In the genomic region with DNA sequence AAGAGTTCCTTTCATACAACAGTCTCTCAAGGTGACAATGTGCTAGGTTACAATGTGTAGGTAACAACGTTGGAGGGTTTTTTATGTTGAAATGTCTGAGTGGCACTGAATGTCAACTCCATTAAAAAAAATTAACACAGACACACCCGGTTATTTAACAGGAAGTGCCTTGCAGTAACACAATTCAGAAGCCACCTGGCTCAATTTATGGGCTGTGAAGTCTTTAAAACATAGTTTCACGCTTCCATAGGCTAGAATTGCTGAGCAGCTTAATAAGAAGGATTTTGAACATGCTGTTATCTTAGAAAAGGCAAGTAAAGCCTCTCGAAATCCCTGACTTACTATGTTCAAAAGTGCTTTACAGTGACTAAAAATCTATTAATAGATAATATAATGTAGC, we compare ENCODE assay signal across 31 cellular contexts. TPM values are rescaled to one million over a fixed set of nuclear protein-coding genes. Genes with fewer than 3 reads are reported as not detected.
DNase-seq lines count a peak whose midpoint lies in the region; ATAC-seq and TF ChIP-seq lines count a peak whose summit lies in the region.
"Had no signal": no experiment of that assay in that cellular context is flagged by ENCODE, and none has a peak within 500 bp of the region (broad histone marks: within the 10 kb centered on the region; RNA-seq: fewer than 3 reads in every experiment).

No MANE protein-coding gene starts in this region.

- 0 out of 2 replicates have a peak overlapping the region, but pooled peaks have one; percentile 17 for H3K4me2 ChIP-seq in GM23338

- H4K20me1 ChIP-seq in GM23338 (replicated peaks; ENCODE audit: insufficient read depth), result peaks cover 29% of the 10 kb centered on the region

- H2AFZ ChIP-seq in GM23338, result no peak overlapping the region

- H3K27ac Mint-ChIP-seq in GM23338 (no peak overlapping the region), immature natural killer cell (peak overlapping the region in 4 of 6 donors; percentile 17 to 49 (median 30))
- H3K27ac Mint-ChIP-seq: activated naive CD8-positive, alpha-beta T cell treated with anti-CD3 and anti-CD28 coated beads, Interleukin-2, amount 10 ng/mL, durations not matched to agents 7 days and 5 days had no signal

- H3K9me3 ChIP-seq in psoas muscle, result no peaks in the 10 kb centered on the region
- H3K9me3 ChIP-seq in heart right ventricle, result no peaks in the 10 kb centered on the region
- H3K9me3 ChIP-seq: ascending aorta, esophagus muscularis mucosa, right lobe of liver, upper lobe of left lung had no signal

- intact Hi-C loops in psoas muscle (cut with DNase I), result no loop called here
- intact Hi-C loops in heart right ventricle (cut with DNase I), result no loop called here

- H3F3A ChIP-seq in GM23338 (replicated peaks; ENCODE audit: low read depth), result 0 out of 2 replicates have a peak, but pooled peaks cover 12% of the 10 kb centered on the region

- ATAC-seq in GM23338, result no peak
- ATAC-seq in psoas muscle, result peak in 2 of 4 donors; percentile 22 to 52
- no peak for ATAC-seq in heart right ventricle
- ATAC-seq in GM21786 (IDR thresholded peaks at IDR 0.05; ENCODE audit: unreplicated experiment), result no peak
- ATAC-seq in HG03097 (IDR thresholded peaks at IDR 0.05; ENCODE audit: low FRiP score, unreplicated experiment), result no peak
- ATAC-seq: GM12878, HepG2, right lobe of liver, SK-N-SH treated with all-trans-retinoic acid at 6 μM for 48 hours had no signal

- WGBS in psoas muscle, 3 donors, result 30 to 41% (median 34%) methylated on average over 4 of the region's 4 CpGs
- WGBS in heart right ventricle, 2 donors, result 50 to 52% methylated on average over 4 of the region's 4 CpGs

- H3K27me3 ChIP-seq in GM23338 (ENCODE audit: insufficient read depth), result no peaks in the 10 kb centered on the region
- no peaks in the 10 kb centered on the region for H3K27me3 ChIP-seq in psoas muscle (ENCODE audit: insufficient read depth in 3 of 3, low read length in 2 of 3)
- H3K27me3 ChIP-seq in heart right ventricle, result no peaks in the 10 kb centered on the region
- H3K27me3 ChIP-seq: ascending aorta, cardiac muscle cell, esophagus muscularis mucosa, right lobe of liver, upper lobe of left lung had no signal

- peaks cover 26% of the 10 kb centered on the region for H3K36me3 ChIP-seq in GM23338 (ENCODE audit: insufficient read depth)
- H3K36me3 ChIP-seq in psoas muscle (ENCODE audit: insufficient read depth in 1 of 2, low read depth in 1 of 2), result peaks cover 10 to 84% of the 10 kb centered on the region in 2 donors
- H3K36me3 ChIP-seq in heart right ventricle, result peaks cover 0 to 98% (median 36%) of the 10 kb centered on the region in 9 donors

- H3K36me3 Mint-ChIP-seq in GM23338 (ENCODE audit: low read depth) (peaks cover 59% of the 10 kb centered on the region), immature natural killer cell (peaks cover under 1 to 24% (median 1%) of the 10 kb centered on the region in 3 donors)

- peaks cover 54% of the 10 kb centered on the region for H3K4me1 ChIP-seq in GM23338 (ENCODE audit: insufficient read depth)
- peaks cover 33% of the 10 kb centered on the region for H3K4me1 ChIP-seq in psoas muscle
- peaks cover 6 to 71% (median 45%) of the 10 kb centered on the region in 9 donors for H3K4me1 ChIP-seq in heart right ventricle

- H3K9me2 ChIP-seq in GM23338 (ENCODE audit: insufficient read depth), result no peaks in the 10 kb centered on the region

- H3K27ac ChIP-seq in GM23338 (ENCODE audit: low read depth) (peak overlapping the region; percentile 65), psoas muscle (peak overlapping the region; percentile 60), heart right ventricle (peak overlapping the region in 1 of 10 donors; percentile 5)
- H3K27ac ChIP-seq: C4-2B, cardiac muscle cell, esophagus muscularis mucosa had no signal

- H3K9me3 Mint-ChIP-seq in GM23338 (no peaks in the 10 kb centered on the region), immature natural killer cell (no peaks in the 10 kb centered on the region)
- H3K9me3 Mint-ChIP-seq: activated naive CD8-positive, alpha-beta T cell treated with anti-CD3 and anti-CD28 coated beads, Interleukin-2, amount 10 ng/mL, durations not matched to agents 7 days and 5 days; activated T-cell treated with anti-CD3 and anti-CD28 coated beads, Interleukin-2, amount 50 U/mL, for 24 hours had no signal

- H3K4me3 ChIP-seq in GM23338 (no peak overlapping the region), psoas muscle (no peak overlapping the region), heart right ventricle (no peak overlapping the region)
- H3K4me3 ChIP-seq: ascending aorta, cardiac muscle cell, esophagus muscularis mucosa, GM12878, right lobe of liver, upper lobe of left lung had no signal

- peaks cover 70% of the 10 kb centered on the region for H3K79me2 ChIP-seq in GM23338 (replicated peaks; ENCODE audit: insufficient read depth)

- H3K27me3 Mint-ChIP-seq in GM23338 (ENCODE audit: insufficient read depth, low read depth, poor library complexity), result peaks cover 6% of the 10 kb centered on the region
- no peaks in the 10 kb centered on the region for H3K27me3 Mint-ChIP-seq in immature natural killer cell (ENCODE audit: low read depth in 3 of 3)
- H3K27me3 Mint-ChIP-seq: activated naive CD8-positive, alpha-beta T cell treated with anti-CD3 and anti-CD28 coated beads, Interleukin-2, amount 10 ng/mL, durations not matched to agents 7 days and 5 days; activated T-cell treated with anti-CD3 and anti-CD28 coated beads, Interleukin-2, amount 50 U/mL, for 24 hours had no signal

- H3K4me1 Mint-ChIP-seq in GM23338, result peaks cover 62% of the 10 kb centered on the region
- peaks cover 57 to 81% of the 10 kb centered on the region in 2 donors for H3K4me1 Mint-ChIP-seq in immature natural killer cell

- no peak overlapping the region for H3K4me3 Mint-ChIP-seq in GM23338
- peak overlapping the region in 2 of 5 donors; percentile 24 to 38 for H3K4me3 Mint-ChIP-seq in immature natural killer cell
- H3K4me3 Mint-ChIP-seq: activated naive CD8-positive, alpha-beta T cell treated with anti-CD3 and anti-CD28 coated beads, Interleukin-2, amount 10 ng/mL, durations not matched to agents 7 days and 5 days; activated T-cell treated with anti-CD3 and anti-CD28 coated beads, Interleukin-2, amount 50 U/mL, for 24 hours had no signal

- DNase-seq in GM23338 (ENCODE audit: low spot score), result no peak
- peak; percentile 31 for DNase-seq in NCI-H69 (lab: John Stamatoyannopoulos, UW)
- DNase-seq in immature natural killer cell, result peak in 1 of 3 donors; percentile 6
- no peak for DNase-seq in psoas muscle
- DNase-seq in heart right ventricle, result no peak
- DNase-seq: activated CD4-positive, alpha-beta T cell treated with anti-CD3 and anti-CD28 coated beads for 48 hours; activated gamma-delta T cell; activated naive CD8-positive, alpha-beta T cell treated with anti-CD3 and anti-CD28 coated beads, Interleukin-2, amount 10 ng/mL, durations not matched to agents 7 days and 5 days; activated T-cell treated with anti-CD3 and anti-CD28 coated beads, Interleukin-2, amount 50 U/mL, for 24 hours; Calu3; cortex of kidney; GOT3; hippocampal formation; midbrain; NCI-H1092; NCI-H2029 treated with DMSO at 0.1 percent for 48 hours; right lobe of liver; stimulated activated CD4-positive, alpha-beta T cell treated with anti-CD3 and anti-CD28 coated beads, Interleukin-12 subunit alpha, Interleukin-12 subunit beta, amount 100 ng/mL, for 4 hours; stimulated activated CD4-positive, alpha-beta T cell treated with anti-CD3 and anti-CD28 coated beads, Interleukin-4, amount 100 ng/mL, for 1 hour; T-helper 2 cell; upper lobe of left lung had no signal

- no peak for TF ChIP-seq CTCF in GM23338 (conservative IDR thresholded peaks at IDR 0.05; ENCODE audit: low read depth in 2 of 2)
- no peak for TF ChIP-seq CTCF in psoas muscle (IDR thresholded peaks at IDR 0.05)
- TF ChIP-seq CTCF in heart right ventricle (IDR thresholded peaks at IDR 0.05), result no peak

TF ChIP-seq in GM23338, 12 proteins besides CTCF, POLR2A, EP300 and RAD21 (continues in another document):
- TF ChIP-seq, protein P1, sequence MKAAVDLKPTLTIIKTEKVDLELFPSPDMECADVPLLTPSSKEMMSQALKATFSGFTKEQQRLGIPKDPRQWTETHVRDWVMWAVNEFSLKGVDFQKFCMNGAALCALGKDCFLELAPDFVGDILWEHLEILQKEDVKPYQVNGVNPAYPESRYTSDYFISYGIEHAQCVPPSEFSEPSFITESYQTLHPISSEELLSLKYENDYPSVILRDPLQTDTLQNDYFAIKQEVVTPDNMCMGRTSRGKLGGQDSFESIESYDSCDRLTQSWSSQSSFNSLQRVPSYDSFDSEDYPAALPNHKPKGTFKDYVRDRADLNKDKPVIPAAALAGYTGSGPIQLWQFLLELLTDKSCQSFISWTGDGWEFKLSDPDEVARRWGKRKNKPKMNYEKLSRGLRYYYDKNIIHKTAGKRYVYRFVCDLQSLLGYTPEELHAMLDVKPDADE (IDR thresholded peaks at IDR 0.05), result no peak

RNA-seq across cellular contexts. Expression of a gene that starts 19.7 kb away (rescaled TPM):
- total RNA-seq in GM23338 (2014; rRNA removed; shearing (Covaris generic)), result 54.4 and 58.4 TPM in 2 replicates
- polyA plus RNA-seq in GM23338 (2016; fragmentation: Nextera tagmentation; extraction: Ambion mirVana), result 98.3 and 98.8 TPM in 2 replicates
- 100 to 1,000 TPM in 1 of 3 donors, 10 to 100 TPM in 2; 49.5 to 110 (median 62.4) TPM for polyA plus RNA-seq in immature natural killer cell
- 10 to 100 TPM; 49.3 to 80.4 (median 66.8) TPM for total RNA-seq in psoas muscle
- polyA plus RNA-seq in psoas muscle, result 10 to 100 TPM; 42.2 to 84.8 (median 70.1) TPM
- 10 to 100 TPM; 40.8 to 67.8 (median 49.0) TPM for total RNA-seq in heart right ventricle
- 10 to 100 TPM; 42.4 to 64.6 TPM for polyA plus RNA-seq in heart right ventricle

RNA-seq across cellular contexts. Expression of a gene that starts 38.3 kb away (rescaled TPM):
- 8.7 TPM in 2 replicates for total RNA-seq in GM23338 (2014; rRNA removed; shearing (Covaris generic))
- polyA plus RNA-seq in GM23338 (2016; fragmentation: Nextera tagmentation; extraction: Ambion mirVana), result 4.9 and 5.3 TPM in 2 replicates
- not detected for polyA plus RNA-seq in immature natural killer cell
- under 1 TPM; 0.42 to 0.99 (median 0.73) TPM for total RNA-seq in psoas muscle
- 1 to 10 TPM in 1 of 3 donors, under 1 TPM in 2; 0.55 to 1.3 (median 0.67) TPM for polyA plus RNA-seq in psoas muscle
- 1 to 10 TPM in 8 of 10 donors, under 1 TPM in 2; 0.79 to 2.2 (median 1.5) TPM for total RNA-seq in heart right ventricle
- polyA plus RNA-seq in heart right ventricle, result 1 to 10 TPM; 1.8 to 3.3 TPM
- total RNA-seq: activated naive CD8-positive, alpha-beta T cell treated with anti-CD3 and anti-CD28 coated beads, Interleukin-2, amount 10 ng/mL, durations not matched to agents 7 days and 5 days; Calu3; OCI-LY7 had no signal
